Comparison of ENCODE assay signal across 27 cellular contexts in the genomic region with DNA sequence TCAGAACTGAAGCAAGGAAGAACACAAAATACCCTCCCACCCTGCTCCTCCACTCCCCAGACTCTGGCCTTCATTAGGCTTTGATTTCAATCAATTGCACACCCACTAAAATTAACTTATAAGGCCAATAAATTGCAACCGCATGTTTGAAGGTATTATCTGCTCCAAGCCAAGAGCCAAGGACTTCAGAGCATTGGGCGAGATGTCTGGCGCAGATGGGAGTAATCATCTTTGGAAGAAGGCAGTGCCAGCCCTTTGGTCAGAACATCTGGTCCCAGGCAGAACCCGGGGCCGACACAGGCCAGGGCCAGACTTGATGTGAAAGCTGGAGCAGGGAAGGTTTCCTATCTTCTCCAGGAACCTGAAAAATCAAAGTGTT. TPM values are rescaled to one million over a fixed set of nuclear protein-coding genes. Genes with fewer than 3 reads are reported as not detected.
A peak's percentile ranks its signal among the peaks of the same experiment; 100 is the strongest.
DNase-seq lines count a peak whose midpoint lies in the region; ATAC-seq, FAIRE-seq and TF ChIP-seq lines count a peak whose summit lies in the region.
"Had no signal": no experiment of that assay in that cellular context is flagged by ENCODE, and none has a peak within 500 bp of the region (broad histone marks: within the 10 kb centered on the region; RNA-seq: fewer than 3 reads in every experiment).

No MANE protein-coding gene starts in this region.

- DNase-seq in AG08395 (ENCODE audit: low spot score) (peak; percentile 56), GM23338 (ENCODE audit: low spot score) (no peak), GM12878 (ENCODE audit: low read depth, low spot score) (no peak), mesothelial cell of epicardium (ENCODE audit: low spot score in 2 of 2, unreplicated experiment in 2 of 2) (no peak), NCI-H2081 (lab: John Stamatoyannopoulos, UW) (no peak), A172 (ENCODE audit: low spot score) (no peak), dermis blood vessel endothelial cell (no peak), left ventricle myocardium superior (no peak)
- DNase-seq: activated CD4-positive, alpha-beta T cell treated with anti-CD3 and anti-CD28 coated beads for 1 hour; activated CD8-positive, alpha-beta memory T cell treated with anti-CD3 and anti-CD28 coated beads for 24 hours; activated naive CD4-positive, alpha-beta T cell; activated T-cell treated with anti-CD3 and anti-CD28 coated beads, Interleukin-2, amount 50 U/mL, for 4 hours; anterior cingulate cortex; left cardiac atrium; NCI-H1105 treated with DMSO at 0.1 percent for 48 hours; NCI-H2029 treated with DMSO at 0.1 percent for 48 hours; OCI-M1; SHP77 treated with DMSO at 0.1 percent for 48 hours; T-cell; testis had no signal

- H3K9ac ChIP-seq in GM12878 (ENCODE audit: control insufficient read depth, insufficient read depth, low read length): no peak overlapping the region

- H3K27ac ChIP-seq in GM23338 (ENCODE audit: low read depth): 0 out of 2 replicates have a peak overlapping the region, but pooled peaks have one; percentile 45
- H3K27ac ChIP-seq in GM12878 (ENCODE audit: control insufficient read depth, insufficient read depth): no peak overlapping the region
- H3K27ac ChIP-seq: C4-2B, heart left ventricle had no signal

- H3F3A ChIP-seq in GM23338 (replicated peaks; ENCODE audit: low read depth): 0 out of 2 replicates have a peak, but pooled peaks cover 3% of the 10 kb centered on the region

- CTCF ChIA-PET in GM12878 (lab: Yijun Ruan, JAX): no interaction called here

- no peaks in the 10 kb centered on the region for H3K9me2 ChIP-seq in GM23338 (ENCODE audit: insufficient read depth)

- ATAC-seq in GM23338 (no peak), GM12878 (no peak), left ventricle myocardium superior (no peak)
- ATAC-seq: activated T-cell treated with anti-CD3 and anti-CD28 coated beads, Interleukin-2, amount 50 U/mL, for 4 hours; heart left ventricle; left cardiac atrium; stimulated activated memory B cell treated with anti-CD40 and anti-IgM and Interleukin-4, amounts not matched to agents 10 μg/mL and 1 μg/mL and 100 μg/mL, for 72 hours; T-cell had no signal

- BruUV-seq in GM12878 (replicated peaks; lab: Mats Ljungman, UMichigan): no TSS peak

- H3K4me3 ChIP-seq in GM23338 (no peak overlapping the region), GM12878 (no peak overlapping the region)
- H3K4me3 ChIP-seq: heart left ventricle, testis had no signal

- intact Hi-C loops in GM12878 (cut with micrococcal nuclease; ENCODE audit: unreplicated experiment): no loop called here
- intact Hi-C loops in left ventricle myocardium superior (cut with micrococcal nuclease): no loop called here

- POLR2A ChIA-PET in GM12878 (lab: Charles Lee): no interaction called here

- TF ChIP-seq EP300 in GM12878 (IDR thresholded peaks at IDR 0.05; ENCODE audit: borderline replicate concordance in 1 of 2, control insufficient read depth in 1 of 2, low read depth in 2 of 2, low read length in 2 of 2): no peak

- peaks cover 41% of the 10 kb centered on the region for H4K20me1 ChIP-seq in GM23338 (replicated peaks; ENCODE audit: insufficient read depth)
- peaks cover 4% of the 10 kb centered on the region for H4K20me1 ChIP-seq in GM12878 (ENCODE audit: control insufficient read depth, insufficient read depth)

- peaks cover 17% of the 10 kb centered on the region for H3K36me3 Mint-ChIP-seq in GM23338 (ENCODE audit: low read depth)
- peaks cover 13% of the 10 kb centered on the region for H3K36me3 Mint-ChIP-seq in mesothelial cell of epicardium

- H3K9me3 ChIP-seq in GM12878 (replicated peaks; ENCODE audit: control insufficient read depth, insufficient read depth, low read length): no peaks in the 10 kb centered on the region
- H3K9me3 ChIP-seq: heart left ventricle, testis had no signal

- 0 out of 2 replicates have a peak, but pooled peaks have one; percentile 21 for TF ChIP-seq POLR2A in GM12878 (IDR thresholded peaks at IDR 0.05; ENCODE audit: low read depth, low read length)

- RAD21 ChIA-PET in GM12878 (lab: Charles Lee; ENCODE audit: unreplicated experiment): no interaction called here

- H3K4me2 ChIP-seq in GM23338 (no peak overlapping the region), GM12878 (ENCODE audit: control insufficient read depth, insufficient read depth) (no peak overlapping the region)

- no peaks in the 10 kb centered on the region for H3K9me3 Mint-ChIP-seq in GM23338
- peaks cover 3% of the 10 kb centered on the region for H3K9me3 Mint-ChIP-seq in mesothelial cell of epicardium
- H3K9me3 Mint-ChIP-seq: activated T-cell treated with anti-CD3 and anti-CD28 coated beads, Interleukin-2, amount 50 U/mL, for 4 hours; dendritic cell treated with granulocyte-macrophage colony-stimulating factor and Interleukin-4, amounts not matched to agents 40 ng/mL and 50 ng/mL, for 4 days; memory B cell; stimulated activated memory B cell treated with anti-CD40 and anti-IgM and Interleukin-4, amounts not matched to agents 10 μg/mL and 1 μg/mL and 100 μg/mL, for 72 hours; T-cell had no signal

- H3K4me3 Mint-ChIP-seq in GM23338: no peak overlapping the region
- no peak overlapping the region for H3K4me3 Mint-ChIP-seq in mesothelial cell of epicardium
- H3K4me3 Mint-ChIP-seq: activated T-cell treated with anti-CD3 and anti-CD28 coated beads, Interleukin-2, amount 50 U/mL, for 4 hours; dendritic cell treated with granulocyte-macrophage colony-stimulating factor and Interleukin-4, amounts not matched to agents 40 ng/mL and 50 ng/mL, for 4 days; memory B cell; stimulated activated memory B cell treated with anti-CD40 and anti-IgM and Interleukin-4, amounts not matched to agents 10 μg/mL and 1 μg/mL and 100 μg/mL, for 72 hours; T-cell had no signal

- H3K27me3 Mint-ChIP-seq in GM23338 (ENCODE audit: insufficient read depth, low read depth, poor library complexity): peaks cover 8% of the 10 kb centered on the region
- H3K27me3 Mint-ChIP-seq in mesothelial cell of epicardium (ENCODE audit: low read depth): no peaks in the 10 kb centered on the region
- H3K27me3 Mint-ChIP-seq: dendritic cell treated with granulocyte-macrophage colony-stimulating factor and Interleukin-4, amounts not matched to agents 40 ng/mL and 50 ng/mL, for 4 days; memory B cell; stimulated activated memory B cell treated with anti-CD40 and anti-IgM and Interleukin-4, amounts not matched to agents 10 μg/mL and 1 μg/mL and 100 μg/mL, for 72 hours; T-cell had no signal

- no peak for TF ChIP-seq RAD21 in GM12878 (IDR thresholded peaks at IDR 0.05; ENCODE audit: insufficient read depth, low read depth, low read length)

- H3K27me3 ChIP-seq in GM23338 (ENCODE audit: insufficient read depth) (no peaks in the 10 kb centered on the region), GM12878 (replicated peaks in 1 of 2; ENCODE audit: control insufficient read depth in 2 of 2, insufficient read depth in 2 of 2, low read length in 1 of 2) (no peaks in the 10 kb centered on the region)
- H3K27me3 ChIP-seq: heart left ventricle, testis had no signal

- H3K79me2 ChIP-seq in GM23338 (replicated peaks; ENCODE audit: insufficient read depth) (peaks cover 26% of the 10 kb centered on the region), GM12878 (ENCODE audit: control insufficient read depth, insufficient read depth, low read length) (no peaks in the 10 kb centered on the region)

- H3K27ac Mint-ChIP-seq in GM23338 (peak overlapping the region; percentile 44; the same call in 1 of the 2 replicates), mesothelial cell of epicardium (peak overlapping the region; percentile 72)
- H3K27ac Mint-ChIP-seq: dendritic cell treated with granulocyte-macrophage colony-stimulating factor and Interleukin-4, amounts not matched to agents 40 ng/mL and 50 ng/mL, for 4 days; memory B cell had no signal

- WGBS in GM12878 (ENCODE audit: insufficient coverage, insufficient replicate concordance, low lambda C conversion rate, missing lambda C conversion rate): 95% methylated on average over 5 of the region's 5 CpGs

- H3K4me1 Mint-ChIP-seq in GM23338 (no peaks in the 10 kb centered on the region; the same call in 2 of the 3 replicates), mesothelial cell of epicardium (peaks cover 27% of the 10 kb centered on the region)

- in situ Hi-C loops in GM12878 (cut with MboI): no loop called here

- SMC1A ChIA-PET in GM12878 (lab: Charles Lee; ENCODE audit: uncharacterized antibody, unreplicated experiment): no interaction called here

- no peaks in the 10 kb centered on the region for H3K4me1 ChIP-seq in GM23338 (ENCODE audit: insufficient read depth)
- no peaks in the 10 kb centered on the region for H3K4me1 ChIP-seq in GM12878 (ENCODE audit: control insufficient read depth, insufficient read depth, low read length)

- H3K36me3 ChIP-seq in GM23338 (ENCODE audit: insufficient read depth): peaks cover 2% of the 10 kb centered on the region
- peaks cover 20 to 27% of the 10 kb centered on the region in 2 experiments for H3K36me3 ChIP-seq in GM12878 (ENCODE audit: control insufficient read depth in 2 of 2, insufficient read depth in 2 of 2, low read length in 1 of 2)

- TF ChIP-seq CTCF in GM23338 (conservative IDR thresholded peaks at IDR 0.05; ENCODE audit: low read depth in 2 of 2) (no peak), GM12878 (IDR thresholded peaks at IDR 0.05 in 2 of 3, conservative IDR thresholded peaks at IDR 0.05 in 1 of 3; ENCODE audit: control insufficient read depth in 2 of 3, extremely low read depth in 1 of 3, insufficient read depth in 1 of 3, low read depth in 3 of 3, low read length in 3 of 3) (no peak), mesothelial cell of epicardium (IDR thresholded peaks at IDR 0.05; ENCODE audit: unreplicated experiment) (no peak)

- no peak for FAIRE-seq in GM12878 (lab: Jason Lieb, UNC)
- FAIRE-seq: D721Med, GM19239 had no signal

- no peak overlapping the region for H2AFZ ChIP-seq in GM23338
- no peak overlapping the region for H2AFZ ChIP-seq in GM12878 (ENCODE audit: control insufficient read depth, low read depth, low read length)

RNA-seq across cellular contexts. Expression of a gene that starts 60.0 kb away (rescaled TPM):
- total RNA-seq in GM23338 (2014; rRNA removed; shearing (Covaris generic)): 19.7 and 24.4 TPM in 2 replicates
- 6.9 and 8.6 TPM in 2 replicates for polyA plus RNA-seq in GM23338 (2016; fragmentation: Nextera tagmentation; extraction: Ambion mirVana)
- total RNA-seq in GM12878 (2013; cell fraction: nucleolus; rRNA removed): 17.7 and 21.0 TPM in 2 replicates
- total RNA-seq in GM12878 (2014; rRNA removed): 15.3 and 19.7 TPM in 2 replicates
- 7.8 and 8.2 TPM in 2 replicates for total RNA-seq in GM12878 (2014; rRNA removed; fragmentation: Illumina TruSeq; extraction: Trizol)
- total RNA-seq in GM12878 (2021): 15.3 and 15.5 TPM in 2 replicates
- polyA plus RNA-seq in GM12878 (2011; ENCODE audit: low read depth): 2.2 TPM
- polyA plus RNA-seq in GM12878 (2011; rRNA removed): 4.0 and 8.2 TPM in 2 replicates
- 13.8 and 19.2 TPM in 2 replicates for polyA plus RNA-seq in GM12878 (2011; cell fraction: cytosol; rRNA removed)
- polyA plus RNA-seq in GM12878 (2011; cell fraction: nucleus; rRNA removed): 12.3 and 14.7 TPM in 2 replicates
- 7.1 and 8.7 TPM in 2 replicates for polyA plus RNA-seq in GM12878 (2012)
- 3.4 and 7.3 TPM in 2 replicates for polyA plus RNA-seq in GM12878 (2014; fragmentation: Illumina TruSeq; extraction: Trizol)
- 1 to 10 TPM in 1 of 2 experiments, under 1 TPM in 1; 0.58 to 1.8 TPM for polyA plus RNA-seq in GM12878 (2014; fragmentation: Nextera tagmentation; extraction: Ambion mirVana)
- polyA plus RNA-seq in GM12878 (2014; rRNA removed): 21.4 and 22.0 TPM in 2 replicates
- 10 to 100 TPM; 12.1 to 12.8 TPM for polyA plus RNA-seq in GM12878 (2016; fragmentation: Nextera tagmentation; extraction: Ambion mirVana)
- polyA minus RNA-seq in GM12878 (2011; rRNA and poly(A)+ RNA removed): 6.9 and 11.3 TPM in 2 replicates
- polyA minus RNA-seq in GM12878 (2011; cell fraction: cytosol; rRNA and poly(A)+ RNA removed): 2.8 and 3.6 TPM in 2 replicates
- 6.5 and 12.4 TPM in 2 replicates for polyA minus RNA-seq in GM12878 (2011; cell fraction: nucleus; rRNA and poly(A)+ RNA removed)
- 20.7 to 23.3 TPM (median 20.9 TPM) in 3 replicates for total RNA-seq in mesothelial cell of epicardium
- total RNA-seq in A172 (2014; rRNA removed; shearing (Covaris generic)): 18.3 and 20.5 TPM in 2 replicates
- 16.0 and 17.7 TPM in 2 replicates for total RNA-seq in dermis blood vessel endothelial cell
- 7.5 TPM for total RNA-seq in left ventricle myocardium superior
